Comparison of ENCODE assay signal across 31 cellular contexts in genomic region chr9:31736581-31737179, GRCh38.
"Had no signal": no experiment of that assay in that cellular context is flagged by ENCODE, and none has a peak within 500 bp of the region (broad histone marks: within the 10 kb centered on the region; RNA-seq: fewer than 3 reads in every experiment).

No MANE protein-coding gene starts in this region.

- H3K27ac ChIP-seq: WERI-Rb-1 had no signal

- H3K27ac Mint-ChIP-seq: activated CD4-positive, alpha-beta memory T cell treated with anti-CD3 and anti-CD28 coated beads, Interleukin-2, amount 10 ng/mL, durations not matched to agents 7 days and 5 days; activated CD8-positive, alpha-beta memory T cell treated with anti-CD3 and anti-CD28 coated beads, Interleukin-2, amount 10 ng/mL, durations not matched to agents 7 days and 5 days; activated naive CD4-positive, alpha-beta T cell treated with anti-CD3 and anti-CD28 coated beads, Interleukin-2, amount 10 ng/mL, durations not matched to agents 7 days and 5 days; activated naive CD8-positive, alpha-beta T cell; activated naive CD8-positive, alpha-beta T cell treated with anti-CD3 and anti-CD28 coated beads, Interleukin-2, amount 50 U/mL, for 24 hours; brain had no signal

- H3K4me1 Mint-ChIP-seq: activated CD4-positive, alpha-beta memory T cell treated with anti-CD3 and anti-CD28 coated beads, Interleukin-2, amount 10 ng/mL, durations not matched to agents 7 days and 5 days; activated CD8-positive, alpha-beta memory T cell treated with anti-CD3 and anti-CD28 coated beads, Interleukin-2, amount 10 ng/mL, durations not matched to agents 7 days and 5 days; activated naive CD4-positive, alpha-beta T cell treated with anti-CD3 and anti-CD28 coated beads, Interleukin-2, amount 10 ng/mL, durations not matched to agents 7 days and 5 days; activated naive CD8-positive, alpha-beta T cell treated with anti-CD3 and anti-CD28 coated beads, Interleukin-2, amount 50 U/mL, for 24 hours had no signal

- ATAC-seq: activated CD8-positive, alpha-beta memory T cell treated with anti-CD3 and anti-CD28 coated beads, Interleukin-2, amount 10 ng/mL, durations not matched to agents 7 days and 5 days; activated naive CD8-positive, alpha-beta T cell treated with anti-CD3 and anti-CD28 coated beads, Interleukin-2, amount 50 U/mL, for 24 hours had no signal

- H3K36me3 ChIP-seq: WERI-Rb-1 had no signal

- H3K4me3 Mint-ChIP-seq: activated CD4-positive, alpha-beta memory T cell treated with anti-CD3 and anti-CD28 coated beads, Interleukin-2, amount 10 ng/mL, durations not matched to agents 7 days and 5 days; activated CD8-positive, alpha-beta memory T cell treated with anti-CD3 and anti-CD28 coated beads, Interleukin-2, amount 10 ng/mL, durations not matched to agents 7 days and 5 days; activated naive CD4-positive, alpha-beta T cell treated with anti-CD3 and anti-CD28 coated beads, Interleukin-2, amount 10 ng/mL, durations not matched to agents 7 days and 5 days; activated naive CD8-positive, alpha-beta T cell; activated naive CD8-positive, alpha-beta T cell treated with anti-CD3 and anti-CD28 coated beads, Interleukin-2, amount 50 U/mL, for 24 hours; brain had no signal

- H3K27me3 Mint-ChIP-seq: activated CD4-positive, alpha-beta memory T cell treated with anti-CD3 and anti-CD28 coated beads, Interleukin-2, amount 10 ng/mL, durations not matched to agents 7 days and 5 days; activated CD8-positive, alpha-beta memory T cell treated with anti-CD3 and anti-CD28 coated beads, Interleukin-2, amount 10 ng/mL, durations not matched to agents 7 days and 5 days; activated naive CD4-positive, alpha-beta T cell treated with anti-CD3 and anti-CD28 coated beads, Interleukin-2, amount 10 ng/mL, durations not matched to agents 7 days and 5 days; activated naive CD8-positive, alpha-beta T cell; activated naive CD8-positive, alpha-beta T cell treated with anti-CD3 and anti-CD28 coated beads, Interleukin-2, amount 50 U/mL, for 24 hours had no signal

- FAIRE-seq: bronchial epithelial cell had no signal

- H3K9me3 Mint-ChIP-seq: activated CD4-positive, alpha-beta memory T cell treated with anti-CD3 and anti-CD28 coated beads, Interleukin-2, amount 10 ng/mL, durations not matched to agents 7 days and 5 days; activated naive CD4-positive, alpha-beta T cell treated with anti-CD3 and anti-CD28 coated beads, Interleukin-2, amount 10 ng/mL, durations not matched to agents 7 days and 5 days; activated naive CD8-positive, alpha-beta T cell treated with anti-CD3 and anti-CD28 coated beads, Interleukin-2, amount 50 U/mL, for 24 hours; brain had no signal

- DNase-seq: activated CD4-positive, alpha-beta memory T cell treated with anti-CD3 and anti-CD28 coated beads, Interleukin-2, amount 10 ng/mL, durations not matched to agents 7 days and 5 days; activated CD4-positive, alpha-beta T cell treated with anti-CD3 and anti-CD28 coated beads for 1 hour; activated CD4-positive, alpha-beta T cell treated with anti-CD3 and anti-CD28 coated beads for 48 hours; activated CD4-positive, CD25-positive, alpha-beta regulatory T cell; activated CD8-positive, alpha-beta memory T cell treated with anti-CD3 and anti-CD28 coated beads for 24 hours; activated CD8-positive, alpha-beta memory T cell treated with anti-CD3 and anti-CD28 coated beads, Interleukin-2, amount 10 ng/mL, durations not matched to agents 7 days and 5 days; activated CD8-positive, alpha-beta memory T cell treated with anti-CD3 and anti-CD28 coated beads, Interleukin-2, amount 50 U/mL, for 48 hours; activated effector memory CD4-positive, alpha-beta T cell treated with Interleukin-2 at 50 U/mL for 16 hours; activated naive CD4-positive, alpha-beta T cell treated with anti-CD3 and anti-CD28 coated beads, Interleukin-2, amount 10 ng/mL, durations not matched to agents 7 days and 5 days; activated naive CD8-positive, alpha-beta T cell treated with anti-CD3 and anti-CD28 coated beads, Interleukin-2, amount 50 U/mL, for 24 hours; activated T-cell treated with anti-CD3 and anti-CD28 coated beads, Interleukin-2, amount 50 U/mL, for 48 hours; anterior cingulate cortex; caudate nucleus; cerebellar nuclear complex; Karpas-422; KBM-7; NCI-H1105; NCI-H1417 treated with DMSO at 0.1 percent for 48 hours; NCI-H187 treated with DMSO at 0.1 percent for 48 hours; NCI-H510A; NCI-H526; OCI-M1; Right ventricle myocardium superior; SW 1271; T-helper 1 cell; T-helper 2 cell; T-helper 9 cell; WERI-Rb-1 had no signal

- H3K36me3 Mint-ChIP-seq: activated CD8-positive, alpha-beta memory T cell treated with anti-CD3 and anti-CD28 coated beads, Interleukin-2, amount 10 ng/mL, durations not matched to agents 7 days and 5 days; activated naive CD4-positive, alpha-beta T cell treated with anti-CD3 and anti-CD28 coated beads, Interleukin-2, amount 10 ng/mL, durations not matched to agents 7 days and 5 days; activated naive CD8-positive, alpha-beta T cell; brain had no signal
